ENCODE assay signal across 11 cellular contexts in genomic region chr19:40611096-40611495, GRCh38. TPM values are rescaled to one million over a fixed set of nuclear protein-coding genes. Genes with fewer than 3 reads are reported as not detected.
DNase-seq lines count a peak whose midpoint lies in the region; ATAC-seq and TF ChIP-seq lines count a peak whose summit lies in the region.
"Had no signal": no experiment of that assay in that cellular context is flagged by ENCODE, and none has a peak within 500 bp of the region (broad histone marks: within the 10 kb centered on the region; RNA-seq: fewer than 3 reads in every experiment).

No MANE protein-coding gene starts in this region.

- no peak for ATAC-seq in T-helper 17 cell

- H3K36me3 ChIP-seq in esophagus (ENCODE audit: control insufficient read depth in 2 of 2, insufficient read depth in 2 of 2, low read length in 1 of 2), result no peaks in the 10 kb centered on the region
- H3K36me3 ChIP-seq in stomach, result no peaks in the 10 kb centered on the region

- H3K36me3 Mint-ChIP-seq in T-helper 17 cell (ENCODE audit: low read depth), result no peaks in the 10 kb centered on the region

- H3K27ac ChIP-seq in esophagus (ENCODE audit: low read depth in 2 of 2, low read length in 1 of 2) (peak overlapping the region; percentile 95 to 98), stomach (peak overlapping the region in 4 of 5 donors; percentile 82 to 91 (median 86))

- no peaks in the 10 kb centered on the region for H3K27me3 Mint-ChIP-seq in T-helper 17 cell

- H3K4me1 ChIP-seq in esophagus (ENCODE audit: control insufficient read depth in 2 of 2, insufficient read depth in 2 of 2, low read length in 1 of 2) (peaks cover 3 to 42% of the 10 kb centered on the region in 2 donors), stomach (peaks cover 21 to 85% (median 60%) of the 10 kb centered on the region in 4 donors)

- peak in 2 of 3 experiments; percentile 44 to 46 for DNase-seq in NCI-H1417 (lab: John Stamatoyannopoulos, UW)
- no peak for DNase-seq in NCI-H1417 treated with DMSO at 0.1 percent for 48 hours (lab: John Stamatoyannopoulos, UW)
- peak in 1 of 3 donors; percentile 12 for DNase-seq in T-helper 17 cell
- DNase-seq in stomach, result peak; percentile 52
- DNase-seq in NCI-H1092 (lab: John Stamatoyannopoulos, UW), result no peak
- DNase-seq in NAMALWA (ENCODE audit: low spot score), result no peak
- no peak for DNase-seq in NCI-H128 (lab: John Stamatoyannopoulos, UW; ENCODE audit: unreplicated experiment)
- DNase-seq: 8988T, H7, occipital lobe had no signal

- no peak for TF ChIP-seq POLR2A in stomach (IDR thresholded peaks at IDR 0.05)

- H3K4me3 Mint-ChIP-seq in T-helper 17 cell, result peak overlapping the region; percentile 89

- H3K27me3 ChIP-seq in esophagus (ENCODE audit: control insufficient read depth in 1 of 2, insufficient read depth in 2 of 2, low read length in 2 of 2) (no peaks in the 10 kb centered on the region), stomach (peaks cover 0 to 46% (median 0%) of the 10 kb centered on the region in 3 donors)

- TF ChIP-seq EP300 in stomach (IDR thresholded peaks at IDR 0.05), result no peak

- intact Hi-C loops in stomach (cut with DNase I; ENCODE audit: low total_unique reads), result no loop called here

- peak overlapping the region; percentile 97 for H3K27ac Mint-ChIP-seq in T-helper 17 cell

- no peak overlapping the region for H3K4me3 ChIP-seq in esophagus (ENCODE audit: low read depth in 1 of 2, low read length in 2 of 2)
- H3K4me3 ChIP-seq in stomach, result no peak overlapping the region

- H3K9me3 ChIP-seq in T-helper 17 cell (ENCODE audit: control insufficient read depth, low read length, poor library complexity, severe bottlenecking) (no peaks in the 10 kb centered on the region), esophagus (ENCODE audit: control insufficient read depth in 2 of 2, insufficient read depth in 1 of 2, low read depth in 1 of 2, low read length in 1 of 2) (no peaks in the 10 kb centered on the region), stomach (no peaks in the 10 kb centered on the region)

- peaks cover 58% of the 10 kb centered on the region for H3K4me1 Mint-ChIP-seq in T-helper 17 cell

- no peak for TF ChIP-seq CTCF in stomach (IDR thresholded peaks at IDR 0.05)

- 50 to 73% methylated on average over 14 to 15 of the region's 15 CpGs for WGBS in esophagus, 2 donors
- WGBS in stomach, 5 donors, result 33 to 59% (median 56%) methylated on average over 14 to 15 of the region's 15 CpGs

RNA-seq across cellular contexts. Expression of gene LTBP4, which starts 9.9 kb away (rescaled TPM):
- 100 to 1,000 TPM; 198 to 230 TPM for total RNA-seq in T-helper 17 cell
- polyA plus RNA-seq in esophagus, result 100 to 1,000 TPM in 1 of 2 donors, 10 to 100 TPM in 1; 69.9 to 117 TPM
- total RNA-seq in stomach, result 1,000 to 10,000 TPM in 1 of 5 donors, 100 to 1,000 TPM in 3, 10 to 100 TPM in 1; 79.0 to 1,027 (median 190) TPM
- polyA plus RNA-seq in stomach, result 100 to 1,000 TPM in 1 of 3 donors, 10 to 100 TPM in 2; 66.1 to 102 (median 98.6) TPM

RNA-seq across cellular contexts. Expression of gene SHKBP1, which starts 34.4 kb away (rescaled TPM):
- total RNA-seq in T-helper 17 cell, result 100 to 1,000 TPM; 124 to 141 TPM
- 10 to 100 TPM; 47.9 to 53.6 TPM for polyA plus RNA-seq in esophagus
- total RNA-seq in stomach, result 100 to 1,000 TPM in 1 of 5 donors, 10 to 100 TPM in 4; 15.8 to 102 (median 70.6) TPM
- polyA plus RNA-seq in stomach, result 10 to 100 TPM; 76.1 to 95.7 (median 79.9) TPM

Comparison
In these comparisons a context has a peak if more than half of its experiments do, and no peak if none do; other contexts are left out.
1. DNase-seq: peak in NCI-H1417 (2 of 3) and stomach (single experiment); none in NCI-H1417 treated with DMSO at 0.1 percent for 48 hours (single experiment), NCI-H1092 (single experiment), NAMALWA (single experiment) and NCI-H128 (single experiment).